24 cellular contexts compared by ENCODE assay signal in the genomic region with DNA sequence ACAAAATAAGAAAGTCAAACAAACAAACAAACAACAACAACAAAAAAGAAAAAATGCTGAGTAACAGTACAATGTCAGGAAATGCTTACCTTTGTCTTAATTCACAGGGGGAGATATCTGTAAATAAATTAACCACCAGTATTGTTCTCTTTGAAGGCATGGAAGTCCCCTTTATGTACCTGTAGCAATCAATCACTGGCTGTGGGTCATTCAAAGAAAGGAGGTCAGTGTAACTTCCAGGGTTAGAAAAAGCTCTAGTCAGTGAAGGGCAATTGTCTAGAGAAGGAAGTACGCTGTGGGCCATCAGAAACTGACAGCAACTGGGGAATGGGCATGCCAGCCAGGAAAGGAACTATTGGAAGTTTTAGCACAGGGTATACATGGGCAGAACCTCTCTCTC.
"Had no signal": no experiment of that assay in that cellular context is flagged by ENCODE, and none has a peak within 500 bp of the region (broad histone marks: within the 10 kb centered on the region; RNA-seq: fewer than 3 reads in every experiment).

No MANE protein-coding gene starts in this region.

- H3K36me3 ChIP-seq: adrenal gland, breast epithelium had no signal

- H3K4me1 ChIP-seq: adrenal gland, breast epithelium had no signal

- H3K27ac ChIP-seq: adrenal gland, breast epithelium, SK-N-MC had no signal

- H3K27me3 ChIP-seq: adrenal gland, breast epithelium had no signal

- ATAC-seq: activated CD8-positive, alpha-beta T cell treated with anti-CD3 and anti-CD28 coated beads, Interleukin-2, amount 10 ng/mL, durations not matched to agents 7 days and 5 days; Right ventricle myocardium inferior; T-cell had no signal

- DNase-seq: activated CD4-positive, alpha-beta T cell treated with anti-CD3 and anti-CD28 coated beads for 48 hours; activated CD4-positive, alpha-beta T cell treated with anti-CD3 and anti-CD28 coated beads, Interleukin-2, amount 50 U/mL, for 4 hours; activated CD4-positive, CD25-positive, alpha-beta regulatory T cell treated with anti-CD3 and anti-CD28 coated beads, Interleukin-2, amount 50 U/mL, for 72 hours; activated CD8-positive, alpha-beta memory T cell treated with anti-CD3 and anti-CD28 coated beads, Interleukin-2, amount 50 U/mL, for 48 hours; activated CD8-positive, alpha-beta T cell treated with anti-CD3 and anti-CD28 coated beads, Interleukin-2, amount 10 ng/mL, durations not matched to agents 7 days and 5 days; activated naive CD4-positive, alpha-beta T cell treated with anti-CD3 and anti-CD28 coated beads, Interleukin-2, amount 50 U/mL, for 16 hours; activated naive CD8-positive, alpha-beta T cell treated with anti-CD3 and anti-CD28 coated beads, Interleukin-2, amount 10 ng/mL, durations not matched to agents 7 days and 5 days; activated T-cell treated with anti-CD3 and anti-CD28 coated beads, Interleukin-2, amount 50 U/mL, for 1 hour; adrenal gland; anterior cingulate cortex; caudate nucleus; KG1; NCI-H1048; NCI-H146; NCI-H187 treated with DMSO at 0.1 percent for 48 hours; NCI-H2081 treated with DMSO at 0.1 percent for 48 hours; NCI-H2227 treated with DMSO at 0.1 percent for 48 hours; NCI-H446 treated with DMSO at 0.1 percent for 48 hours; NCI-H526; NCI-H82; T-cell had no signal

- H3K4me3 ChIP-seq: adrenal gland, breast epithelium, SK-N-MC had no signal

- H3K9me3 ChIP-seq: adrenal gland, breast epithelium had no signal
